ENCODE assay signal across 8 cellular contexts in genomic region chr4:152534541-152535231, GRCh38. TPM values are rescaled to one million over a fixed set of nuclear protein-coding genes. Genes with fewer than 3 reads are reported as not detected.
DNase-seq lines count a peak whose midpoint lies in the region; TF ChIP-seq lines count a peak whose summit lies in the region.

No MANE protein-coding gene starts in this region.

- peak overlapping the region; percentile 78 to 97 (median 84) for H3K4me3 ChIP-seq in mammary epithelial cell (replicated peaks in 1 of 3; ENCODE audit: insufficient read depth in 1 of 3, low read depth in 2 of 3, low read length in 3 of 3)

- DNase-seq in Ammon's horn (ENCODE audit: low spot score) (peak; percentile 31), HK-2 (ENCODE audit: unreplicated experiment) (peak; percentile 49), T-helper 9 cell (peak; percentile 46), mammary epithelial cell (peak; percentile 26), kidney glomerular epithelial cell (lab: John Stamatoyannopoulos, UW) (peak; percentile 18), NCI-H446 treated with DMSO at 0.1 percent for 48 hours (lab: John Stamatoyannopoulos, UW) (no peak), NCI-H1930 (lab: John Stamatoyannopoulos, UW) (no peak)
- DNase-seq in stimulated activated CD4-positive, alpha-beta T cell treated with anti-CD3 and anti-CD28 coated beads, Interleukin-2, amount 100 ng/mL, for 24 hours: peak; percentile 56 to 58

- peak overlapping the region; percentile 89 for H3K9ac ChIP-seq in mammary epithelial cell (ENCODE audit: insufficient read depth, low read length)

- in situ Hi-C loops in mammary epithelial cell (cut with MboI; ENCODE audit: low sequenced_read_pairs in 2 of 2): no loop called here

- peak overlapping the region; percentile 73 for H3K27ac ChIP-seq in mammary epithelial cell (ENCODE audit: insufficient read depth, low read depth, low read length)

- H3K79me2 ChIP-seq in mammary epithelial cell (ENCODE audit: insufficient read depth, low read length): peaks cover 94% of the 10 kb centered on the region

- no peaks in the 10 kb centered on the region for H3K9me3 ChIP-seq in mammary epithelial cell (replicated peaks; ENCODE audit: insufficient read depth, low read length)

- intact Hi-C loops in mammary epithelial cell (cut with micrococcal nuclease): no loop called here

- H3K36me3 ChIP-seq in mammary epithelial cell (ENCODE audit: insufficient read depth, low read length): no peaks in the 10 kb centered on the region

- CTCF ChIA-PET in mammary epithelial cell (lab: Charles Lee; ENCODE audit: low non-redundant PET): no interaction called here

- H4K20me1 ChIP-seq in mammary epithelial cell (ENCODE audit: insufficient read depth, low read length): no peaks in the 10 kb centered on the region

- dilution Hi-C loops in mammary epithelial cell (cut with HindIII; ENCODE audit: low sequenced_read_pairs): no loop called here

- H3K27me3 ChIP-seq in mammary epithelial cell (ENCODE audit: insufficient read depth, low read length): no peaks in the 10 kb centered on the region

- WGBS in mammary epithelial cell (ENCODE audit: low coverage, missing lambda C conversion rate): under 1% methylated on average over 27 of the region's 35 CpGs

- peak overlapping the region; percentile 91 for H3K4me2 ChIP-seq in mammary epithelial cell (ENCODE audit: insufficient read depth, low read depth, low read length)

- BruUV-seq in mammary epithelial cell (replicated peaks; lab: Mats Ljungman, UMichigan): no TSS peak

- H3K4me1 ChIP-seq in mammary epithelial cell (ENCODE audit: insufficient read depth, low read length): peaks cover 16% of the 10 kb centered on the region

- TF ChIP-seq CTCF in mammary epithelial cell (conservative IDR thresholded peaks at IDR 0.05 in 1 of 2, IDR thresholded peaks at IDR 0.05 in 1 of 2; ENCODE audit: extremely low read depth in 1 of 2, insufficient read depth in 1 of 2, low read depth in 1 of 2, low read length in 2 of 2): no peak

- H2AFZ ChIP-seq in mammary epithelial cell (ENCODE audit: low read depth, low read length): no peak overlapping the region

RNA-seq across cellular contexts. Expression of gene FBXW7, which starts 1.2 kb away (rescaled TPM):
- total RNA-seq in mammary epithelial cell: 100 to 1,000 TPM in 1 of 2 donors, 10 to 100 TPM in 1; 42.7 to 109 TPM
- polyA plus RNA-seq in mammary epithelial cell: 22.7 TPM
- 70.8 TPM for polyA minus RNA-seq in mammary epithelial cell

Comparison
In these comparisons a context has a peak if more than half of its experiments do, and no peak if none do; other contexts are left out.
1. DNase-seq: peak in Ammon's horn (single experiment), HK-2 (single experiment), T-helper 9 cell (single experiment), mammary epithelial cell (single experiment), kidney glomerular epithelial cell (single experiment) and stimulated activated CD4-positive, alpha-beta T cell treated with anti-CD3 and anti-CD28 coated beads, Interleukin-2, amount 100 ng/mL, for 24 hours (2 of 2); none in NCI-H446 treated with DMSO at 0.1 percent for 48 hours (single experiment) and NCI-H1930 (0 of 2).